27 cellular contexts compared by ENCODE assay signal in genomic region chr2:16350211-16350610, GRCh38.
A peak's percentile ranks its signal among the peaks of the same experiment; 100 is the strongest.
DNase-seq lines count a peak whose midpoint lies in the region; FAIRE-seq and TF ChIP-seq lines count a peak whose summit lies in the region.
"Had no signal": no experiment of that assay in that cellular context is flagged by ENCODE, and none has a peak within 500 bp of the region (broad histone marks: within the 10 kb centered on the region; RNA-seq: fewer than 3 reads in every experiment).

No MANE protein-coding gene starts in this region.

- FAIRE-seq in bronchial epithelial cell (lab: Jason Lieb, UNC) = peak; percentile 32
- FAIRE-seq: A204.1, A549, D721Med had no signal

- TF ChIP-seq CTCF in BE2C (IDR thresholded peaks at IDR 0.05; ENCODE audit: low read depth, low read length) (no peak), bronchial epithelial cell (IDR thresholded peaks at IDR 0.05; ENCODE audit: insufficient read depth, low read length, severe bottlenecking) (no peak)

- DNase-seq in BE2C = peak; percentile 96
- no peak for DNase-seq in bronchial epithelial cell (ENCODE audit: low read depth)
- DNase-seq in NCI-H82 treated with DMSO at 0.1 percent for 48 hours (lab: John Stamatoyannopoulos, UW; ENCODE audit: unreplicated experiment) = no peak
- DNase-seq in 8988T = no peak
- DNase-seq: ACHN; AML-193; C1 segment of cervical spinal cord; Caco-2; Calu3; CD4-positive, alpha-beta memory T cell; CD4-positive, alpha-beta T cell; CD4-positive, CD25-positive, alpha-beta regulatory T cell; CD8-positive, alpha-beta memory T cell; CD8-positive, alpha-beta T cell; COR-L47; DMS 273 treated with DMSO at 0.1 percent for 48 hours; DMS153; DMS53; DMS79; DMS79 treated with DMSO at 0.1 percent for 48 hours; DND-41; EL had no signal

- H3K4me1 ChIP-seq in BE2C = no peaks in the 10 kb centered on the region
- H3K4me1 ChIP-seq: A549; BLaER1; BLaER1 treated with 17β-estradiol and CSF1 and Interleukin-3, amounts not matched to agents 10 nM and 100 nM; Caco-2 had no signal

- H3K36me3 ChIP-seq in BE2C = no peaks in the 10 kb centered on the region
- H3K36me3 ChIP-seq in bronchial epithelial cell (ENCODE audit: control insufficient read depth, insufficient read depth, low read length) = no peaks in the 10 kb centered on the region
- H3K36me3 ChIP-seq: BLaER1; BLaER1 treated with 17β-estradiol and CSF1 and Interleukin-3, amounts not matched to agents 10 nM and 100 nM had no signal

- peaks cover 53% of the 10 kb centered on the region for H3K9me3 ChIP-seq in BE2C

- H3K27me3 ChIP-seq in BE2C (peaks cover 19% of the 10 kb centered on the region), bronchial epithelial cell (ENCODE audit: control insufficient read depth, insufficient read depth, low read length) (no peaks in the 10 kb centered on the region)
- H3K27me3 ChIP-seq: BLaER1; BLaER1 treated with 17β-estradiol and CSF1 and Interleukin-3, amounts not matched to agents 10 nM and 100 nM had no signal

- H3K4me3 ChIP-seq in BE2C (ENCODE audit: low read depth, low read length) (no peak overlapping the region), bronchial epithelial cell (ENCODE audit: low read depth, low read length) (no peak overlapping the region)
- H3K4me3 ChIP-seq: A549; BLaER1; BLaER1 treated with 17β-estradiol and CSF1 and Interleukin-3, amounts not matched to agents 10 nM and 100 nM had no signal
